Comparison of ENCODE assay signal across 1 cellular context in the genomic region with DNA sequence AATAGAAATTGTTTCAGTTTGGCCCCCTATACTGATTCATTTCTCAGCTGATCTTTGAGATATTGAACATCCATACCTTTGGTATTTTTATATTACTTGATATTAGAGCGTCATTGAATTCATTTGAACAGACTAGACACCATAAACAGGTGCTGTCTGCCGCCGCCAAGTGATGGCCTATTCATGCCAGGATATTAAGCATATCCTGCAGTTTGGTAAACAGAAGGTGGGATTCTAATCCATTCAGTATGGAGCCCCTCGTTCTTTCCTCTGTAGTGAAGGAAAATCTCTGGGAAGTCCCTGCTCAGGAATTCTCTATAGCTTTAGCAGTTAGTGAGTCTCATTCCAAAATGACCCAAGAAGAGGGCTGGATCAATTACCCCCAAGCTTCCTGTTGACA.
TF ChIP-seq lines count a peak whose summit lies in the region.

No MANE protein-coding gene starts in this region.

TF ChIP-seq in GM23338, 12 proteins besides CTCF, POLR2A, EP300 and RAD21:
- TF ChIP-seq, protein P1, sequence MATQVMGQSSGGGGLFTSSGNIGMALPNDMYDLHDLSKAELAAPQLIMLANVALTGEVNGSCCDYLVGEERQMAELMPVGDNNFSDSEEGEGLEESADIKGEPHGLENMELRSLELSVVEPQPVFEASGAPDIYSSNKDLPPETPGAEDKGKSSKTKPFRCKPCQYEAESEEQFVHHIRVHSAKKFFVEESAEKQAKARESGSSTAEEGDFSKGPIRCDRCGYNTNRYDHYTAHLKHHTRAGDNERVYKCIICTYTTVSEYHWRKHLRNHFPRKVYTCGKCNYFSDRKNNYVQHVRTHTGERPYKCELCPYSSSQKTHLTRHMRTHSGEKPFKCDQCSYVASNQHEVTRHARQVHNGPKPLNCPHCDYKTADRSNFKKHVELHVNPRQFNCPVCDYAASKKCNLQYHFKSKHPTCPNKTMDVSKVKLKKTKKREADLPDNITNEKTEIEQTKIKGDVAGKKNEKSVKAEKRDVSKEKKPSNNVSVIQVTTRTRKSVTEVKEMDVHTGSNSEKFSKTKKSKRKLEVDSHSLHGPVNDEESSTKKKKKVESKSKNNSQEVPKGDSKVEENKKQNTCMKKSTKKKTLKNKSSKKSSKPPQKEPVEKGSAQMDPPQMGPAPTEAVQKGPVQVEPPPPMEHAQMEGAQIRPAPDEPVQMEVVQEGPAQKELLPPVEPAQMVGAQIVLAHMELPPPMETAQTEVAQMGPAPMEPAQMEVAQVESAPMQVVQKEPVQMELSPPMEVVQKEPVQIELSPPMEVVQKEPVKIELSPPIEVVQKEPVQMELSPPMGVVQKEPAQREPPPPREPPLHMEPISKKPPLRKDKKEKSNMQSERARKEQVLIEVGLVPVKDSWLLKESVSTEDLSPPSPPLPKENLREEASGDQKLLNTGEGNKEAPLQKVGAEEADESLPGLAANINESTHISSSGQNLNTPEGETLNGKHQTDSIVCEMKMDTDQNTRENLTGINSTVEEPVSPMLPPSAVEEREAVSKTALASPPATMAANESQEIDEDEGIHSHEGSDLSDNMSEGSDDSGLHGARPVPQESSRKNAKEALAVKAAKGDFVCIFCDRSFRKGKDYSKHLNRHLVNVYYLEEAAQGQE (IDR thresholded peaks at IDR 0.05; ENCODE audit: unreplicated experiment) = no peak
- no peak for TF ChIP-seq EZH2phosphoT487 (IDR thresholded peaks at IDR 0.05; ENCODE audit: unreplicated experiment)
TF ChIP-seq in GM23338: peak in this region for 0.
